In genomic region chr12:121740847-121741246, GRCh38 we compare ENCODE assay signal across 23 cellular contexts. TPM values are rescaled to one million over a fixed set of nuclear protein-coding genes. Genes with fewer than 3 reads are reported as not detected.
DNase-seq lines count a peak whose midpoint lies in the region; ATAC-seq and TF ChIP-seq lines count a peak whose summit lies in the region.
"Had no signal": no experiment of that assay in that cellular context is flagged by ENCODE, and none has a peak within 500 bp of the region (broad histone marks: within the 10 kb centered on the region; RNA-seq: fewer than 3 reads in every experiment).

No MANE protein-coding gene starts in this region.

- ATAC-seq in GM18519 (IDR thresholded peaks at IDR 0.05; ENCODE audit: low FRiP score, unreplicated experiment), result no peak
- no peak for ATAC-seq in effector memory CD8-positive, alpha-beta T cell (replicated peaks)
- ATAC-seq: CD8-positive, alpha-beta T cell; Right ventricle myocardium inferior had no signal

- H3K4me3 Mint-ChIP-seq in brain (peak overlapping the region in 1 of 5 experiments; percentile 38), progenitor cell of endocrine pancreas (ENCODE audit: low read depth) (no peak overlapping the region)
- H3K4me3 Mint-ChIP-seq in activated naive CD4-positive, alpha-beta T cell treated with anti-CD3 and anti-CD28 coated beads, Interleukin-2, amount 10 ng/mL, durations not matched to agents 7 days and 5 days, result no peak overlapping the region
- no peak overlapping the region for H3K4me3 Mint-ChIP-seq in effector memory CD8-positive, alpha-beta T cell
- H3K4me3 Mint-ChIP-seq: CD8-positive, alpha-beta T cell had no signal

- H3K9me3 Mint-ChIP-seq in brain, result no peaks in the 10 kb centered on the region
- H3K9me3 Mint-ChIP-seq in progenitor cell of endocrine pancreas (ENCODE audit: low read depth), result no peaks in the 10 kb centered on the region
- no peaks in the 10 kb centered on the region for H3K9me3 Mint-ChIP-seq in activated naive CD4-positive, alpha-beta T cell treated with anti-CD3 and anti-CD28 coated beads, Interleukin-2, amount 10 ng/mL, durations not matched to agents 7 days and 5 days
- H3K9me3 Mint-ChIP-seq in effector memory CD8-positive, alpha-beta T cell, result no peaks in the 10 kb centered on the region
- H3K9me3 Mint-ChIP-seq: CD8-positive, alpha-beta T cell had no signal

- H3K36me3 ChIP-seq in HEK293 (ENCODE audit: control insufficient read depth in 2 of 2, insufficient read depth in 1 of 2, low read length in 2 of 2) (peaks cover 0 to 5% of the 10 kb centered on the region in 2 experiments; a peak in 2 of 3 replicates), OCI-LY7 (ENCODE audit: insufficient read depth, low read length) (peaks cover 13% of the 10 kb centered on the region)

- CTCF ChIA-PET in HEK293 (lab: Yijun Ruan, JAX) (interaction anchor here (0.5 to 2.3 kb wide), 6 partner anchors 21 to 242 kb away, joined by 3 to 10 read pairs (median 4); no protein-coding TSS in a partner anchor), OCI-LY7 (lab: Charles Lee; ENCODE audit: unreplicated experiment) (no interaction called here)
- CTCF ChIA-PET in activated naive CD4-positive, alpha-beta T cell treated with anti-CD3 and anti-CD28 coated beads, Interleukin-2, amount 10 ng/mL, durations not matched to agents 7 days and 5 days (lab: Charles Lee), result no interaction called here

- no peak overlapping the region for H3K4me3 ChIP-seq in HEK293 (ENCODE audit: low read depth, low read length)
- H3K4me3 ChIP-seq in OCI-LY7 (ENCODE audit: low read depth, low read length, poor library complexity, severe bottlenecking), result no peak overlapping the region
- H3K4me3 ChIP-seq: SJSA1 had no signal

- H3K27ac Mint-ChIP-seq in brain (peak overlapping the region in 4 of 5 experiments; percentile 14 to 96 (median 26)), progenitor cell of endocrine pancreas (peak overlapping the region; percentile 73)
- H3K27ac Mint-ChIP-seq in activated naive CD4-positive, alpha-beta T cell treated with anti-CD3 and anti-CD28 coated beads, Interleukin-2, amount 10 ng/mL, durations not matched to agents 7 days and 5 days, result no peak overlapping the region
- H3K27ac Mint-ChIP-seq in effector memory CD8-positive, alpha-beta T cell, result no peak overlapping the region
- H3K27ac Mint-ChIP-seq: CD8-positive, alpha-beta T cell had no signal

- H3K4me1 Mint-ChIP-seq in brain (peaks cover 12% of the 10 kb centered on the region), progenitor cell of endocrine pancreas (ENCODE audit: low read depth) (peaks cover 7% of the 10 kb centered on the region)
- H3K4me1 Mint-ChIP-seq in activated naive CD4-positive, alpha-beta T cell treated with anti-CD3 and anti-CD28 coated beads, Interleukin-2, amount 10 ng/mL, durations not matched to agents 7 days and 5 days, result no peaks in the 10 kb centered on the region
- no peaks in the 10 kb centered on the region for H3K4me1 Mint-ChIP-seq in effector memory CD8-positive, alpha-beta T cell (ENCODE audit: low read depth in 2 of 2)

- no peak overlapping the region for H2AFZ ChIP-seq in OCI-LY7 (ENCODE audit: low read length)

- no peak for DNase-seq in OCI-LY7 (ENCODE audit: low spot score)
- no peak for DNase-seq in progenitor cell of endocrine pancreas (ENCODE audit: low spot score, unreplicated experiment)
- DNase-seq in activated naive CD4-positive, alpha-beta T cell treated with anti-CD3 and anti-CD28 coated beads, Interleukin-2, amount 10 ng/mL, durations not matched to agents 7 days and 5 days, result no peak
- no peak for DNase-seq in effector memory CD8-positive, alpha-beta T cell
- DNase-seq: C1 segment of cervical spinal cord; CD8-positive, alpha-beta T cell; DMS53; GF-D8; GOT3; HCEC 1CT; MM.1S; NCI-H1092; NCI-H1436; NCI-H2029; NCI-H345; NCI-H524 treated with DMSO at 0.1 percent for 48 hours; NCI-H82; OCI-M1 had no signal

- intact Hi-C loops in OCI-LY7 (cut with micrococcal nuclease; ENCODE audit: unreplicated experiment), result no loop called here

- H3K27me3 Mint-ChIP-seq in brain (no peaks in the 10 kb centered on the region), progenitor cell of endocrine pancreas (no peaks in the 10 kb centered on the region)
- H3K27me3 Mint-ChIP-seq in activated naive CD4-positive, alpha-beta T cell treated with anti-CD3 and anti-CD28 coated beads, Interleukin-2, amount 10 ng/mL, durations not matched to agents 7 days and 5 days, result no peaks in the 10 kb centered on the region
- H3K27me3 Mint-ChIP-seq in effector memory CD8-positive, alpha-beta T cell, result no peaks in the 10 kb centered on the region

- TF ChIP-seq CTCF in HEK293 (tag by site-specific recombination; IDR thresholded peaks at IDR 0.05) (no peak), OCI-LY7 (conservative IDR thresholded peaks at IDR 0.05; ENCODE audit: low read length) (no peak), brain (conservative IDR thresholded peaks at IDR 0.05) (no peak), progenitor cell of endocrine pancreas (IDR thresholded peaks at IDR 0.05; ENCODE audit: unreplicated experiment) (no peak)

- H3K36me3 Mint-ChIP-seq in brain (peaks cover 20% of the 10 kb centered on the region), progenitor cell of endocrine pancreas (ENCODE audit: insufficient read depth) (no peaks in the 10 kb centered on the region)
- peaks cover 3% of the 10 kb centered on the region for H3K36me3 Mint-ChIP-seq in activated naive CD4-positive, alpha-beta T cell treated with anti-CD3 and anti-CD28 coated beads, Interleukin-2, amount 10 ng/mL, durations not matched to agents 7 days and 5 days
- H3K36me3 Mint-ChIP-seq in effector memory CD8-positive, alpha-beta T cell (ENCODE audit: insufficient read depth), result peaks cover 2% of the 10 kb centered on the region

- H4K20me1 ChIP-seq in OCI-LY7 (ENCODE audit: insufficient read depth, low read length), result no peaks in the 10 kb centered on the region

- no peak overlapping the region for H3K4me2 ChIP-seq in OCI-LY7 (ENCODE audit: low read length)

- POLR2A ChIA-PET in HEK293 (lab: Yijun Ruan, JAX) (no interaction called here), OCI-LY7 (lab: Charles Lee) (interaction anchor here (0.7 kb wide), 1 partner anchor 265 kb away, joined by 3 read pairs; no protein-coding TSS in a partner anchor)

- BruUV-seq in OCI-LY7 (replicated peaks; lab: Mats Ljungman, UMichigan), result TSS peak; percentile 77

- H3K9me3 ChIP-seq in HEK293 (ENCODE audit: control insufficient read depth, insufficient read depth, low read depth, low read length) (no peaks in the 10 kb centered on the region), OCI-LY7 (ENCODE audit: low read length) (no peaks in the 10 kb centered on the region)
- H3K9me3 ChIP-seq: SJSA1 had no signal

- peaks cover 4% of the 10 kb centered on the region; the same call in 1 of the 2 replicates for H3K4me1 ChIP-seq in HEK293 (ENCODE audit: control insufficient read depth, insufficient read depth, low read length)
- H3K4me1 ChIP-seq in OCI-LY7 (ENCODE audit: insufficient read depth, low read length, poor library complexity, severe bottlenecking), result no peaks in the 10 kb centered on the region

- H3K79me2 ChIP-seq in OCI-LY7 (ENCODE audit: insufficient read depth, low read depth, low read length), result no peaks in the 10 kb centered on the region

- no peak overlapping the region for H3K27ac ChIP-seq in HEK293 (ENCODE audit: extremely low read depth, low read depth, low read length)
- no peak overlapping the region for H3K27ac ChIP-seq in OCI-LY7 (ENCODE audit: low read depth, low read length, poor library complexity, severe bottlenecking)

- no peaks in the 10 kb centered on the region for H3K9me2 ChIP-seq in OCI-LY7 (ENCODE audit: insufficient read depth, low read length)

TF ChIP-seq in HEK293, 187 proteins besides CTCF, POLR2A, EP300 and RAD21 (continues in another document):
- TF ChIP-seq ZSCAN30 (tag by site-specific recombination; IDR thresholded peaks at IDR 0.05), result 0 out of 2 replicates have a peak, but pooled peaks have one; percentile 21
- TF ChIP-seq KLF10 (tag by site-specific recombination; IDR thresholded peaks at IDR 0.05), result peak; percentile 93
- TF ChIP-seq PATZ1 (tag by site-specific recombination; IDR thresholded peaks at IDR 0.05), result no peak
- TF ChIP-seq KLF1 (tag by site-specific recombination; IDR thresholded peaks at IDR 0.05), result peak; percentile 78
- TF ChIP-seq ZNF2 (tag by site-specific recombination; IDR thresholded peaks at IDR 0.05), result no peak
- TF ChIP-seq ZNF341 (tag by site-specific recombination; IDR thresholded peaks at IDR 0.05; ENCODE audit: low read depth), result peak; percentile 63
- TF ChIP-seq KLF9 (tag by site-specific recombination; IDR thresholded peaks at IDR 0.05; ENCODE audit: low read depth), result peak; percentile 69

RNA-seq across cellular contexts. Expression of gene TMEM120B, which starts 28.3 kb away (rescaled TPM):
- 9.3 and 12.4 TPM in 2 replicates for total RNA-seq in OCI-LY7 (2014; rRNA removed; shearing (Covaris generic))
- 20.5 and 21.5 TPM in 2 replicates for total RNA-seq in OCI-LY7 (2022)
- polyA plus RNA-seq in brain (ENCODE audit: insufficient read depth, low read depth, low replicate concordance), result 3.7 TPM
- total RNA-seq in progenitor cell of endocrine pancreas, result 16.1 and 17.2 TPM in 2 replicates

RNA-seq across cellular contexts. Expression of gene RHOF, which starts 52.6 kb away (rescaled TPM):
- 23.5 and 29.2 TPM in 2 replicates for total RNA-seq in OCI-LY7 (2014; rRNA removed; shearing (Covaris generic))
- 45.7 and 53.7 TPM in 2 replicates for total RNA-seq in OCI-LY7 (2022)
- polyA plus RNA-seq in brain (ENCODE audit: insufficient read depth, low read depth, low replicate concordance), result 8.9 TPM
- total RNA-seq in progenitor cell of endocrine pancreas, result 36.0 and 37.5 TPM in 2 replicates

Comparison
In these comparisons a context has a peak if more than half of its experiments do, and no peak if none do; other contexts are left out.
1. H3K27ac Mint-ChIP-seq: peak in brain (4 of 5) and progenitor cell of endocrine pancreas (single experiment); none in activated naive CD4-positive, alpha-beta T cell treated with anti-CD3 and anti-CD28 coated beads, Interleukin-2, amount 10 ng/mL, durations not matched to agents 7 days and 5 days (single experiment) and effector memory CD8-positive, alpha-beta T cell (0 of 2).